In genomic region chr12:92899388-92900001, GRCh38 we compare ENCODE assay signal across 8 cellular contexts. TPM values are rescaled to one million over a fixed set of nuclear protein-coding genes. Genes with fewer than 3 reads are reported as not detected.
DNase-seq lines count a peak whose midpoint lies in the region; ATAC-seq and TF ChIP-seq lines count a peak whose summit lies in the region.

No MANE protein-coding gene starts in this region.

- H3K9me3 Mint-ChIP-seq in T-helper 2 cell treated with Interferon-gamma antibody and Interleukin-4, amounts not matched to agents 5 μg/mL and 100 μg/mL, for 36 hours: no peaks in the 10 kb centered on the region

- H3K4me1 Mint-ChIP-seq in T-helper 2 cell treated with Interferon-gamma antibody and Interleukin-4, amounts not matched to agents 5 μg/mL and 100 μg/mL, for 36 hours (ENCODE audit: low read depth): peaks cover 10% of the 10 kb centered on the region

- ATAC-seq in SK-N-SH treated with all-trans-retinoic acid at 6 μM for 48 hours (peak; percentile 99), GM19467 (IDR thresholded peaks at IDR 0.05; ENCODE audit: unreplicated experiment) (no peak)
- no peak for ATAC-seq in stimulated activated naive CD8-positive, alpha-beta T cell treated with anti-CD3 and anti-CD28 coated beads, Interleukin-15, Interleukin-2, amounts not matched to agents 100 U/mL and 50 U/mL, for 24 hours

- no peak overlapping the region for H3K4me3 Mint-ChIP-seq in T-helper 2 cell treated with Interferon-gamma antibody and Interleukin-4, amounts not matched to agents 5 μg/mL and 100 μg/mL, for 36 hours

- H3K27me3 Mint-ChIP-seq in T-helper 2 cell treated with Interferon-gamma antibody and Interleukin-4, amounts not matched to agents 5 μg/mL and 100 μg/mL, for 36 hours (ENCODE audit: low read depth): no peaks in the 10 kb centered on the region

- no peak overlapping the region for H3K27ac Mint-ChIP-seq in T-helper 2 cell treated with Interferon-gamma antibody and Interleukin-4, amounts not matched to agents 5 μg/mL and 100 μg/mL, for 36 hours

- DNase-seq in GM04503 (ENCODE audit: low read depth): peak; percentile 98
- DNase-seq in glomerular visceral epithelial cell (ENCODE audit: extremely low spot score): peak; percentile 93
- peak; percentile 94 for DNase-seq in posterior vena cava (ENCODE audit: low spot score)
- no peak for DNase-seq in GM19240 (ENCODE audit: insufficient read length, low spot score)
- no peak for DNase-seq in T-helper 2 cell treated with Interferon-gamma antibody and Interleukin-4, amounts not matched to agents 5 μg/mL and 100 μg/mL, for 36 hours (ENCODE audit: low spot score)
- DNase-seq in stimulated activated naive CD8-positive, alpha-beta T cell treated with anti-CD3 and anti-CD28 coated beads, Interleukin-15, Interleukin-2, amounts not matched to agents 100 U/mL and 50 U/mL, for 24 hours: no peak

- intact Hi-C loops in posterior vena cava (cut with DNase I): no loop called here

- H3K36me3 Mint-ChIP-seq in T-helper 2 cell treated with Interferon-gamma antibody and Interleukin-4, amounts not matched to agents 5 μg/mL and 100 μg/mL, for 36 hours (ENCODE audit: low read depth): peaks cover 18% of the 10 kb centered on the region

TF ChIP-seq in SK-N-SH treated with all-trans-retinoic acid at 6 μM for 48 hours, 23 proteins besides CTCF, POLR2A, EP300 and RAD21:
- TF ChIP-seq TOX (CRISPR knock-in tag; IDR thresholded peaks at IDR 0.05; ENCODE audit: borderline replicate concordance) (no peak), RARB (CRISPR knock-in tag; IDR thresholded peaks at IDR 0.05) (no peak), CREB5 (CRISPR knock-in tag; IDR thresholded peaks at IDR 0.05; ENCODE audit: low read depth) (peak; percentile 57; the same call in 1 of the 2 replicates), TSHZ2 (CRISPR knock-in tag; IDR thresholded peaks at IDR 0.05) (no peak), ZNF565 (CRISPR knock-in tag; conservative IDR thresholded peaks at IDR 0.05; ENCODE audit: low read depth) (no peak), TCF4 (CRISPR knock-in tag; IDR thresholded peaks at IDR 0.05; ENCODE audit: borderline replicate concordance) (no peak), ESRRG (CRISPR knock-in tag; IDR thresholded peaks at IDR 0.05) (no peak), ZFP30 (CRISPR knock-in tag; IDR thresholded peaks at IDR 0.05) (no peak), ISL1 (CRISPR knock-in tag; IDR thresholded peaks at IDR 0.05) (peak; percentile 67), ZFP3 (CRISPR knock-in tag; IDR thresholded peaks at IDR 0.05) (0 out of 2 replicates have a peak, but pooled peaks have one; percentile 68), ARNTL (CRISPR knock-in tag; IDR thresholded peaks at IDR 0.05; ENCODE audit: borderline replicate concordance, low read depth) (no peak)
- TF ChIP-seq, protein P1, sequence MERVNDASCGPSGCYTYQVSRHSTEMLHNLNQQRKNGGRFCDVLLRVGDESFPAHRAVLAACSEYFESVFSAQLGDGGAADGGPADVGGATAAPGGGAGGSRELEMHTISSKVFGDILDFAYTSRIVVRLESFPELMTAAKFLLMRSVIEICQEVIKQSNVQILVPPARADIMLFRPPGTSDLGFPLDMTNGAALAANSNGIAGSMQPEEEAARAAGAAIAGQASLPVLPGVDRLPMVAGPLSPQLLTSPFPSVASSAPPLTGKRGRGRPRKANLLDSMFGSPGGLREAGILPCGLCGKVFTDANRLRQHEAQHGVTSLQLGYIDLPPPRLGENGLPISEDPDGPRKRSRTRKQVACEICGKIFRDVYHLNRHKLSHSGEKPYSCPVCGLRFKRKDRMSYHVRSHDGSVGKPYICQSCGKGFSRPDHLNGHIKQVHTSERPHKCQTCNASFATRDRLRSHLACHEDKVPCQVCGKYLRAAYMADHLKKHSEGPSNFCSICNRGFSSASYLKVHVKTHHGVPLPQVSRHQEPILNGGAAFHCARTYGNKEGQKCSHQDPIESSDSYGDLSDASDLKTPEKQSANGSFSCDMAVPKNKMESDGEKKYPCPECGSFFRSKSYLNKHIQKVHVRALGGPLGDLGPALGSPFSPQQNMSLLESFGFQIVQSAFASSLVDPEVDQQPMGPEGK (CRISPR knock-in tag; IDR thresholded peaks at IDR 0.05; ENCODE audit: borderline replicate concordance): 0 out of 2 replicates have a peak, but pooled peaks have one; percentile 20
- TF ChIP-seq, protein P2, sequence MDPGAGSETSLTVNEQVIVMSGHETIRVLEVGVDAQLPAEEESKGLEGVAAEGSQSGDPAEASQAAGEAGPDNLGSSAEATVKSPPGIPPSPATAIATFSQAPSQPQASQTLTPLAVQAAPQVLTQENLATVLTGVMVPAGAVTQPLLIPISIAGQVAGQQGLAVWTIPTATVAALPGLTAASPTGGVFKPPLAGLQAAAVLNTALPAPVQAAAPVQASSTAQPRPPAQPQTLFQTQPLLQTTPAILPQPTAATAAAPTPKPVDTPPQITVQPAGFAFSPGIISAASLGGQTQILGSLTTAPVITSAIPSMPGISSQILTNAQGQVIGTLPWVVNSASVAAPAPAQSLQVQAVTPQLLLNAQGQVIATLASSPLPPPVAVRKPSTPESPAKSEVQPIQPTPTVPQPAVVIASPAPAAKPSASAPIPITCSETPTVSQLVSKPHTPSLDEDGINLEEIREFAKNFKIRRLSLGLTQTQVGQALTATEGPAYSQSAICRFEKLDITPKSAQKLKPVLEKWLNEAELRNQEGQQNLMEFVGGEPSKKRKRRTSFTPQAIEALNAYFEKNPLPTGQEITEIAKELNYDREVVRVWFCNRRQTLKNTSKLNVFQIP (CRISPR knock-in tag; IDR thresholded peaks at IDR 0.05; ENCODE audit: borderline replicate concordance, low read depth): 0 out of 2 replicates have a peak, but pooled peaks have one; percentile 34
TF ChIP-seq in SK-N-SH treated with all-trans-retinoic acid at 6 μM for 48 hours: peak in this region for 5.

RNA-seq across cellular contexts. Expression of gene EEA1, which starts 29.6 kb away (rescaled TPM):
- 10 to 100 TPM; 42.4 to 48.2 TPM for total RNA-seq in posterior vena cava

Comparison
In these comparisons a context has a peak if more than half of its experiments do, and no peak if none do; other contexts are left out.
1. DNase-seq: peak in GM04503 (single experiment), glomerular visceral epithelial cell (single experiment) and posterior vena cava (single experiment); none in GM19240 (single experiment), T-helper 2 cell treated with Interferon-gamma antibody and Interleukin-4, amounts not matched to agents 5 μg/mL and 100 μg/mL, for 36 hours (single experiment) and stimulated activated naive CD8-positive, alpha-beta T cell treated with anti-CD3 and anti-CD28 coated beads, Interleukin-15, Interleukin-2, amounts not matched to agents 100 U/mL and 50 U/mL, for 24 hours (single experiment).